ENCODE assay signal across 10 cellular contexts in the genomic region with DNA sequence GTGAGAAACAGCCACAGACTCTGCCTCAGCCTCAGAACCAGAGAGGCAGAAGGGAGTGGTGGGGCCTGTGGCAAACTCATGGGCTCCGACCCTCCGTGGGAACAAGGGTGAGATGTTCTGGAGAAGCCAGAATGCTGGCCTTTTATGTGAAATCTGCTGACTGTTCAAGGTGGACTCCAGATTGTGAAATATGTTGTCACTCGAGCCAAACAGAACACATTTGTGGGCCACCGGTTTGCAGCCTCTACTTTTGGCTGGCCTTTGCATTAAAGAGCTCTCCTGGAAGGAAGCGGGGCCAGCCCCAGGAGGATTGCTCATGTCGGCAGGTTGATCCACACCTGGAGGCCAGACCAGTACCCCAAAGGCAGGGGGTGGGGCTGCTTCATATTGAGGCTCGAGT.
A peak's percentile ranks its signal among the peaks of the same experiment; 100 is the strongest.
DNase-seq lines count a peak whose midpoint lies in the region; ATAC-seq and TF ChIP-seq lines count a peak whose summit lies in the region.
"Had no signal": no experiment of that assay in that cellular context is flagged by ENCODE, and none has a peak within 500 bp of the region (broad histone marks: within the 10 kb centered on the region; RNA-seq: fewer than 3 reads in every experiment).

No MANE protein-coding gene starts in this region.

- ATAC-seq in left ventricle myocardium superior (no peak), left cardiac atrium (no peak), gastroesophageal sphincter (no peak), GM19023 (IDR thresholded peaks at IDR 0.05; ENCODE audit: unreplicated experiment) (no peak), GM21619 (IDR thresholded peaks at IDR 0.05; ENCODE audit: unreplicated experiment) (no peak)
- no peak for ATAC-seq in stimulated activated naive CD8-positive, alpha-beta T cell treated with anti-CD3 and anti-CD28 coated beads, Interleukin-15, Interleukin-2, amounts not matched to agents 100 U/mL and 50 U/mL, for 24 hours

- intact Hi-C loops in left ventricle myocardium superior (cut with micrococcal nuclease) (no loop called here), left cardiac atrium (cut with DNase I) (no loop called here)

- H3K4me3 ChIP-seq in gastroesophageal sphincter (no peak overlapping the region), rectal smooth muscle tissue (ENCODE audit: low read length) (no peak overlapping the region)

- TF ChIP-seq CTCF in gastroesophageal sphincter (IDR thresholded peaks at IDR 0.05) = no peak

- peaks cover 4 to 74% (median 38%) of the 10 kb centered on the region in 3 donors for H3K4me1 ChIP-seq in gastroesophageal sphincter
- H3K4me1 ChIP-seq in rectal smooth muscle tissue (ENCODE audit: control insufficient read depth, insufficient read depth, low read length) = peaks cover 36% of the 10 kb centered on the region

- peak overlapping the region; percentile 94 to 96 (median 96) for H3K27ac ChIP-seq in gastroesophageal sphincter
- peak overlapping the region; percentile 92 for H3K27ac ChIP-seq in rectal smooth muscle tissue (ENCODE audit: low read depth, low read length)

- no peaks in the 10 kb centered on the region for H3K36me3 ChIP-seq in gastroesophageal sphincter
- H3K36me3 ChIP-seq in rectal smooth muscle tissue (ENCODE audit: control insufficient read depth, insufficient read depth, low read length) = no peaks in the 10 kb centered on the region

- no peak for TF ChIP-seq EP300 in gastroesophageal sphincter (IDR thresholded peaks at IDR 0.05)

- TF ChIP-seq POLR2A in gastroesophageal sphincter (IDR thresholded peaks at IDR 0.05) = no peak

- H3K9me3 ChIP-seq in gastroesophageal sphincter = no peaks in the 10 kb centered on the region

- peak; percentile 21 for DNase-seq in left ventricle myocardium superior
- DNase-seq in left cardiac atrium = no peak
- no peak for DNase-seq in EL
- no peak for DNase-seq in stimulated activated naive CD8-positive, alpha-beta T cell treated with anti-CD3 and anti-CD28 coated beads, Interleukin-15, Interleukin-2, amounts not matched to agents 100 U/mL and 50 U/mL, for 24 hours
- DNase-seq: activated naive CD8-positive, alpha-beta T cell treated with anti-CD3 and anti-CD28 coated beads for 36 hours; naive B cell had no signal

- H3K9ac ChIP-seq in rectal smooth muscle tissue (ENCODE audit: low read length) = no peak overlapping the region

- no peaks in the 10 kb centered on the region for H3K27me3 ChIP-seq in gastroesophageal sphincter
- no peaks in the 10 kb centered on the region for H3K27me3 ChIP-seq in rectal smooth muscle tissue (ENCODE audit: control insufficient read depth, insufficient read depth, low read length)

- WGBS in gastroesophageal sphincter (ENCODE audit: low coverage in 1 of 2), 2 donors = 58 to 66% methylated on average over 3 to 4 of the region's 7 CpGs
